Comparison of ENCODE assay signal across 8 cellular contexts in the genomic region with DNA sequence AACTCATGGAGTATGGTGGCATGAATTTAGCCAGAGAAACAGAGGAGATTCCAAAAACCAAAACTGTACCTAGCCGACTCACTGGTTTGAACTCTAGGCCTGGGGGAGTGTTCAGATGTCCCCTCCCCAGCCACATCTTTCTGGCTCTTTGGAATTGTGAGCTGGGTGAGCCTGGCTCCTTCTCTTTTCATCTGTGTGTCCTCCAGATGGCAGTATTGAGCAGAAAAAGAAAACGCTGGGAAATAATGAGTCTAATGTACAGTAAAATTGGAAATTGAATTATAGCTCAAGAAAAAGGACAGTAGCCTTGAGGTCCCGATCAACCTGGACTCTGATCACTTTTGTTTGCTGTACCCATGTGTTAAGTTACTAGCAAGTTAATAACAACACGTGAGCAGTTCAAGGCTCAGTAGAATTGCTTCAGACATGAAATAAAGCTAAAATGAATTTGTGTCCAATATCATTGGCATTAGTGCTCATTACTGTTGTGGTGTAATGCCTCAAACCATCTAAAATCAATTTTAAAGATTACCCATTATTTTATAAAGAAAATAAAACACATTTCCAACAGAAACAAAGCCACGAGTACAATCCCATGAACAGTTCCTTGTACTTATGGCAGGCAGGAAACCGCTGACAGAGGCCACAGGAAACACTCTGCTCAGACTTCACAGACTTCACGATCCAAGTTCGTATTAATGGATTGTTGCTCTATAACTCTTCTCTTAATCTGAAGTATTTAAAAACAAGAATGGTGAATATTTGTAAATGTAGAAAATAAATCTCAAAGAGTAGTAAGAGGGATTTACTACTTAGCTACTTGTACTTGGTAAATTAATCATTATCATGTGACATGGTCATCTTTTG.
DNase-seq lines count a peak whose midpoint lies in the region; ATAC-seq and TF ChIP-seq lines count a peak whose summit lies in the region.

No MANE protein-coding gene starts in this region.

- H3K4me1 ChIP-seq in H9 (ENCODE audit: insufficient read depth, low read length) (peaks cover 2% of the 10 kb centered on the region; the same call in 1 of the 2 replicates), gastroesophageal sphincter (no peaks in the 10 kb centered on the region), prostate gland (replicated peaks) (peaks cover 3% of the 10 kb centered on the region)

- H2BK5ac ChIP-seq in H9 (ENCODE audit: insufficient read length, low read length): no peak overlapping the region

- no peak overlapping the region for H2BK20ac ChIP-seq in H9 (ENCODE audit: low read depth, low read length, poor library complexity, severe bottlenecking)

- DNase-seq in DMS153 (lab: John Stamatoyannopoulos, UW) (peak; percentile 30), H9 (no peak), NCI-H2227 (lab: John Stamatoyannopoulos, UW; ENCODE audit: unreplicated experiment) (peak; percentile 82), prostate gland (ENCODE audit: low spot score) (peak; percentile 57)
- peak; percentile 22 for DNase-seq in activated CD4-positive, alpha-beta T cell treated with anti-CD3 and anti-CD28 coated beads for 48 hours

- no peak overlapping the region for H3K18ac ChIP-seq in H9 (ENCODE audit: insufficient read length, low read depth, low read length)

- no peaks in the 10 kb centered on the region for H3K27me3 ChIP-seq in H9 (ENCODE audit: insufficient read depth, low read length)
- peaks cover 88% of the 10 kb centered on the region for H3K27me3 ChIP-seq in gastroesophageal sphincter
- H3K27me3 ChIP-seq in prostate gland (replicated peaks; ENCODE audit: insufficient read depth): no peaks in the 10 kb centered on the region

- H4K20me1 ChIP-seq in H9 (ENCODE audit: control insufficient read depth, insufficient read depth, insufficient read length): no peaks in the 10 kb centered on the region

- H3K9me3 ChIP-seq in H9 (ENCODE audit: control insufficient read depth, low read depth, low read length): no peaks in the 10 kb centered on the region
- no peaks in the 10 kb centered on the region for H3K9me3 ChIP-seq in gastroesophageal sphincter
- H3K9me3 ChIP-seq in prostate gland: no peaks in the 10 kb centered on the region

- no peak overlapping the region for H3K4ac ChIP-seq in H9 (ENCODE audit: low read depth, low read length)

- H4K91ac ChIP-seq in H9 (ENCODE audit: insufficient read length, low read depth, low read length): no peak overlapping the region

- H3K23me2 ChIP-seq in H9 (ENCODE audit: insufficient read length, low read depth, low read length, poor library complexity, severe bottlenecking): no peaks in the 10 kb centered on the region

- no peak overlapping the region for H3K9ac ChIP-seq in H9 (ENCODE audit: extremely low read depth, insufficient read length, low read length)

- no peaks in the 10 kb centered on the region for H3K9me3 Mint-ChIP-seq in H9

- TF ChIP-seq CTCF in H9 (conservative IDR thresholded peaks at IDR 0.05) (peak; percentile 79), gastroesophageal sphincter (IDR thresholded peaks at IDR 0.05) (peak; percentile 72 to 84 (median 78)), prostate gland (IDR thresholded peaks at IDR 0.05) (peak; percentile 51 to 91 (median 76))

- H3T11ph ChIP-seq in H9 (ENCODE audit: low read length): no peak overlapping the region

- no peak overlapping the region for H2BK15ac ChIP-seq in H9 (ENCODE audit: low read depth, low read length)

- H2AFZ ChIP-seq in H9 (ENCODE audit: low read length): no peak overlapping the region

- H3K36me3 ChIP-seq in gastroesophageal sphincter (no peaks in the 10 kb centered on the region), prostate gland (no peaks in the 10 kb centered on the region)

- H3K56ac ChIP-seq in H9 (ENCODE audit: insufficient read length, low read depth, low read length): no peak overlapping the region

- TF ChIP-seq EP300 in gastroesophageal sphincter (IDR thresholded peaks at IDR 0.05): no peak

- intact Hi-C loops in prostate gland (cut with DNase I): loop anchor here (2.0 to 10.0 kb wide), 4 partner anchors 297 to 791 kb away; partner anchors contain the start of gene SKAP2

- no peaks in the 10 kb centered on the region; a peak in 1 of 7 replicates for H3K36me3 Mint-ChIP-seq in H9 (ENCODE audit: insufficient read depth in 1 of 3, low read depth in 3 of 3)

- H3K23ac ChIP-seq in H9 (ENCODE audit: insufficient read length, low read depth, low read length): no peak overlapping the region

- no peak overlapping the region for H4K8ac ChIP-seq in H9 (replicated peaks; ENCODE audit: insufficient read length, low read depth, low read length)

- H2BK120ac ChIP-seq in H9 (ENCODE audit: low read depth, low read length, poor library complexity, severe bottlenecking): no peak overlapping the region

- H3K27me3 Mint-ChIP-seq in H9 (ENCODE audit: low read depth): no peaks in the 10 kb centered on the region

- ATAC-seq in gastroesophageal sphincter (no peak), HG03280 (IDR thresholded peaks at IDR 0.05; ENCODE audit: unreplicated experiment) (no peak), HG02571 (IDR thresholded peaks at IDR 0.05; ENCODE audit: unreplicated experiment) (no peak)

- no peak overlapping the region for H3K4me3 Mint-ChIP-seq in H9

- no peaks in the 10 kb centered on the region for H3K79me1 ChIP-seq in H9 (ENCODE audit: insufficient read depth, low read depth, low read length, poor library complexity, severe bottlenecking)

- no peak for TF ChIP-seq POLR2A in gastroesophageal sphincter (IDR thresholded peaks at IDR 0.05)
- no peak for TF ChIP-seq POLR2A in prostate gland (IDR thresholded peaks at IDR 0.05)

- H4K5ac ChIP-seq in H9 (ENCODE audit: insufficient read length, low read depth, low read length): no peak overlapping the region

- no CpG with 5 or more reads among the region's 8 CpGs for WGBS in H9 (ENCODE audit: extremely low coverage, insufficient read length, low lambda C conversion rate)
- WGBS in gastroesophageal sphincter (ENCODE audit: low coverage in 1 of 2), 2 donors: 26 to 28% methylated on average over 7 to 8 of the region's 8 CpGs
- 43% methylated on average over 8 of the region's 8 CpGs for WGBS in prostate gland

- H3K4me1 Mint-ChIP-seq in H9: peaks cover 8 to 16% of the 10 kb centered on the region in 2 experiments

- H3K27ac ChIP-seq in H9 (ENCODE audit: insufficient read length, low read depth, low read length) (no peak overlapping the region), gastroesophageal sphincter (no peak overlapping the region), prostate gland (no peak overlapping the region)

- H2AK5ac ChIP-seq in H9 (ENCODE audit: insufficient read length, low read length): no peak overlapping the region

- no peak overlapping the region for H2BK12ac ChIP-seq in H9 (ENCODE audit: insufficient read length, low read depth, low read length)

- H3K4me2 ChIP-seq in H9 (ENCODE audit: insufficient read depth, insufficient read length, low read length): no peak overlapping the region

- no peak overlapping the region for H3K14ac ChIP-seq in H9 (ENCODE audit: insufficient read depth, low read length)

- H3K4me3 ChIP-seq in gastroesophageal sphincter (no peak overlapping the region), prostate gland (no peak overlapping the region)

- peak overlapping the region in 1 of 3 experiments; percentile 35; a peak in 1 of 7 replicates for H3K27ac Mint-ChIP-seq in H9

- no peaks in the 10 kb centered on the region for H3K79me2 ChIP-seq in H9 (ENCODE audit: insufficient read depth, low read length)
